Comparison of ENCODE assay signal across 13 cellular contexts in genomic region chr12:123931686-123932321, GRCh38. TPM values are rescaled to one million over a fixed set of nuclear protein-coding genes. Genes with fewer than 3 reads are reported as not detected.
DNase-seq lines count a peak whose midpoint lies in the region; ATAC-seq, FAIRE-seq and TF ChIP-seq lines count a peak whose summit lies in the region.
"Had no signal": no experiment of that assay in that cellular context is flagged by ENCODE, and none has a peak within 500 bp of the region (broad histone marks: within the 10 kb centered on the region; RNA-seq: fewer than 3 reads in every experiment).

No MANE protein-coding gene starts in this region.

- no peaks in the 10 kb centered on the region for H3K9me3 Mint-ChIP-seq in activated CD8-positive, alpha-beta memory T cell treated with anti-CD3 and anti-CD28 coated beads, Interleukin-2, amount 10 ng/mL, durations not matched to agents 7 days and 5 days (ENCODE audit: low read depth)

- no peak overlapping the region for H3K27ac Mint-ChIP-seq in activated CD8-positive, alpha-beta memory T cell treated with anti-CD3 and anti-CD28 coated beads, Interleukin-2, amount 10 ng/mL, durations not matched to agents 7 days and 5 days

- H3K36me3 Mint-ChIP-seq in activated CD8-positive, alpha-beta memory T cell treated with anti-CD3 and anti-CD28 coated beads, Interleukin-2, amount 10 ng/mL, durations not matched to agents 7 days and 5 days: no peaks in the 10 kb centered on the region

- ATAC-seq in activated CD8-positive, alpha-beta memory T cell treated with anti-CD3 and anti-CD28 coated beads, Interleukin-2, amount 10 ng/mL, durations not matched to agents 7 days and 5 days: peak; percentile 46
- peak; percentile 57 for ATAC-seq in stimulated activated naive CD8-positive, alpha-beta T cell treated with anti-CD3 and anti-CD28 coated beads, Interleukin-15, Interleukin-2, amounts not matched to agents 100 U/mL and 50 U/mL, for 24 hours
- ATAC-seq in HG02642 (IDR thresholded peaks at IDR 0.05; ENCODE audit: poor library complexity, unreplicated experiment): no peak

- H3K9me3 ChIP-seq in HAP-1: no peaks in the 10 kb centered on the region; the same call in 1 of the 2 replicates

- CTCF ChIA-PET in activated CD8-positive, alpha-beta memory T cell treated with anti-CD3 and anti-CD28 coated beads, Interleukin-2, amount 10 ng/mL, durations not matched to agents 7 days and 5 days (lab: Charles Lee): interaction anchor here (0.7 to 1.9 kb wide), 2 partner anchors 27 to 55 kb away, joined by 3 to 5 read pairs; no protein-coding TSS in a partner anchor
- CTCF ChIA-PET in GM10248 (lab: Yijun Ruan, JAX): interaction anchor here (1.8 kb wide), 1 partner anchor 27 kb away, joined by 4 read pairs; no protein-coding TSS in a partner anchor

- no peaks in the 10 kb centered on the region for H3K4me1 ChIP-seq in HAP-1

- no peak overlapping the region for H3K4me3 Mint-ChIP-seq in activated CD8-positive, alpha-beta memory T cell treated with anti-CD3 and anti-CD28 coated beads, Interleukin-2, amount 10 ng/mL, durations not matched to agents 7 days and 5 days

- POLR2A ChIA-PET in GM10248 (lab: Yijun Ruan, JAX): no interaction called here

- H3K36me3 ChIP-seq in bronchial epithelial cell (ENCODE audit: control insufficient read depth, insufficient read depth, low read length) (no peaks in the 10 kb centered on the region), HAP-1 (replicated peaks) (no peaks in the 10 kb centered on the region)

- FAIRE-seq in bronchial epithelial cell (lab: Jason Lieb, UNC): peak; percentile 70
- FAIRE-seq: A204.1 had no signal

- peaks cover 16% of the 10 kb centered on the region for H3K4me1 Mint-ChIP-seq in activated CD8-positive, alpha-beta memory T cell treated with anti-CD3 and anti-CD28 coated beads, Interleukin-2, amount 10 ng/mL, durations not matched to agents 7 days and 5 days

- H3K27me3 ChIP-seq in bronchial epithelial cell (ENCODE audit: control insufficient read depth, insufficient read depth, low read length): peaks cover 2% of the 10 kb centered on the region
- H3K27me3 ChIP-seq in HAP-1 (ENCODE audit: low read depth): peaks cover 3% of the 10 kb centered on the region; the same call in 1 of the 2 replicates

- H3K4me3 ChIP-seq in bronchial epithelial cell (ENCODE audit: low read depth, low read length) (no peak overlapping the region), HAP-1 (no peak overlapping the region)

- in situ Hi-C loops in HAP-1 (cut with MboI; ENCODE audit: low sequenced_read_pairs): no loop called here

- no peak for DNase-seq in activated CD8-positive, alpha-beta memory T cell treated with anti-CD3 and anti-CD28 coated beads, Interleukin-2, amount 10 ng/mL, durations not matched to agents 7 days and 5 days
- DNase-seq in activated CD8-positive, alpha-beta memory T cell treated with anti-CD3 and anti-CD28 coated beads, Interleukin-2, amount 50 U/mL, for 48 hours: no peak
- peak; percentile 23 to 26 for DNase-seq in activated CD4-positive, alpha-beta T cell treated with anti-CD3 and anti-CD28 coated beads, Interleukin-2, amount 50 U/mL, for 4 hours
- peak; percentile 53 for DNase-seq in bronchial epithelial cell (ENCODE audit: low read depth)
- DNase-seq in stimulated activated naive CD8-positive, alpha-beta T cell treated with anti-CD3 and anti-CD28 coated beads, Interleukin-15, Interleukin-2, amounts not matched to agents 100 U/mL and 50 U/mL, for 24 hours: peak; percentile 31
- DNase-seq in HAP-1 (ENCODE audit: low spot score in 2 of 2): no peak
- DNase-seq in GM10248 (ENCODE audit: extremely low spot score): no peak
- DNase-seq: KBM-7, NCI-H1694 treated with DMSO at 0.1 percent for 48 hours, NCI-H774, substantia nigra had no signal

- peaks cover 21% of the 10 kb centered on the region for H3K27me3 Mint-ChIP-seq in activated CD8-positive, alpha-beta memory T cell treated with anti-CD3 and anti-CD28 coated beads, Interleukin-2, amount 10 ng/mL, durations not matched to agents 7 days and 5 days

- TF ChIP-seq CTCF in bronchial epithelial cell (IDR thresholded peaks at IDR 0.05; ENCODE audit: insufficient read depth, low read length, severe bottlenecking) (no peak), GM10248 (IDR thresholded peaks at IDR 0.05; ENCODE audit: control extremely low read depth, extremely low read depth, low read depth, missing control alignments) (no peak)

RNA-seq across cellular contexts. Expression of gene CCDC92, which starts 40.8 kb away (rescaled TPM):
- total RNA-seq in activated CD8-positive, alpha-beta memory T cell treated with anti-CD3 and anti-CD28 coated beads, Interleukin-2, amount 10 ng/mL, durations not matched to agents 7 days and 5 days: 10 to 100 TPM; 16.4 to 19.8 TPM
- 4.5 and 7.0 TPM in 2 replicates for total RNA-seq in bronchial epithelial cell

RNA-seq across cellular contexts. Expression of gene ZNF664, which starts 41.2 kb away (rescaled TPM):
- 10 to 100 TPM; 45.8 to 52.5 TPM for total RNA-seq in activated CD8-positive, alpha-beta memory T cell treated with anti-CD3 and anti-CD28 coated beads, Interleukin-2, amount 10 ng/mL, durations not matched to agents 7 days and 5 days
- total RNA-seq in bronchial epithelial cell: 83.2 and 88.2 TPM in 2 replicates

Comparison
In these comparisons a context has a peak if more than half of its experiments do, and no peak if none do; other contexts are left out.
1. DNase-seq: peak in activated CD4-positive, alpha-beta T cell treated with anti-CD3 and anti-CD28 coated beads, Interleukin-2, amount 50 U/mL, for 4 hours (2 of 2), bronchial epithelial cell (single experiment) and stimulated activated naive CD8-positive, alpha-beta T cell treated with anti-CD3 and anti-CD28 coated beads, Interleukin-15, Interleukin-2, amounts not matched to agents 100 U/mL and 50 U/mL, for 24 hours (single experiment); none in activated CD8-positive, alpha-beta memory T cell treated with anti-CD3 and anti-CD28 coated beads, Interleukin-2, amount 10 ng/mL, durations not matched to agents 7 days and 5 days (single experiment), activated CD8-positive, alpha-beta memory T cell treated with anti-CD3 and anti-CD28 coated beads, Interleukin-2, amount 50 U/mL, for 48 hours (single experiment), HAP-1 (0 of 2) and GM10248 (single experiment).